11 cellular contexts compared by ENCODE assay signal in genomic region chr10:90779573-90779972, GRCh38.
DNase-seq lines count a peak whose midpoint lies in the region; ATAC-seq and TF ChIP-seq lines count a peak whose summit lies in the region.
"Had no signal": no experiment of that assay in that cellular context is flagged by ENCODE, and none has a peak within 500 bp of the region (broad histone marks: within the 10 kb centered on the region; RNA-seq: fewer than 3 reads in every experiment).

No MANE protein-coding gene starts in this region.

- H3K27me3 ChIP-seq in testis = no peaks in the 10 kb centered on the region
- H3K27me3 ChIP-seq in prostate gland (replicated peaks; ENCODE audit: insufficient read depth) = no peaks in the 10 kb centered on the region

- H3K36me3 Mint-ChIP-seq in activated T-helper 17 cell treated with anti-CD3 and anti-CD28 coated beads, Interleukin-2, amount 50 U/mL, for 72 hours (ENCODE audit: low read depth) = no peaks in the 10 kb centered on the region

- H3K36me3 ChIP-seq in testis (ENCODE audit: low read depth, missing control alignments) (no peaks in the 10 kb centered on the region), prostate gland (no peaks in the 10 kb centered on the region)

- DNase-seq in NCI-H82 (lab: John Stamatoyannopoulos, UW) (peak; percentile 5), NCI-H82 treated with DMSO at 0.1 percent for 48 hours (lab: John Stamatoyannopoulos, UW; ENCODE audit: unreplicated experiment) (no peak), NCI-H69 (lab: John Stamatoyannopoulos, UW) (peak; percentile 0), epithelial cell of proximal tubule (ENCODE audit: low read depth) (no peak), testis (no peak), substantia nigra (lab: John Stamatoyannopoulos, UW) (no peak), prostate gland (ENCODE audit: low spot score) (no peak)
- DNase-seq: activated CD4-positive, alpha-beta T cell treated with anti-CD3 and anti-CD28 coated beads, Interleukin-2, amount 50 U/mL, for 1 hour; aorta; posterior cingulate gyrus had no signal

- H3K27me3 Mint-ChIP-seq in activated T-helper 17 cell treated with anti-CD3 and anti-CD28 coated beads, Interleukin-2, amount 50 U/mL, for 72 hours = peaks cover 18% of the 10 kb centered on the region

- no peak overlapping the region for H3K4me3 Mint-ChIP-seq in activated T-helper 17 cell treated with anti-CD3 and anti-CD28 coated beads, Interleukin-2, amount 50 U/mL, for 72 hours

- no peak for ATAC-seq in activated T-helper 17 cell treated with anti-CD3 and anti-CD28 coated beads, Interleukin-2, amount 50 U/mL, for 72 hours (replicated peaks)

- H3K4me3 ChIP-seq in epithelial cell of proximal tubule (ENCODE audit: low read depth, low read length) (no peak overlapping the region), testis (no peak overlapping the region), prostate gland (no peak overlapping the region)

- intact Hi-C loops in testis (cut with DNase I; ENCODE audit: low total_unique reads) (no loop called here), prostate gland (cut with DNase I) (no loop called here)

- H3K4me1 Mint-ChIP-seq in activated T-helper 17 cell treated with anti-CD3 and anti-CD28 coated beads, Interleukin-2, amount 50 U/mL, for 72 hours = no peaks in the 10 kb centered on the region

- no peak overlapping the region for H3K27ac ChIP-seq in testis
- H3K27ac ChIP-seq in substantia nigra (ENCODE audit: low read depth, low read length, poor library complexity, severe bottlenecking) = no peak overlapping the region
- H3K27ac ChIP-seq in prostate gland = no peak overlapping the region

- H3K27ac Mint-ChIP-seq in activated T-helper 17 cell treated with anti-CD3 and anti-CD28 coated beads, Interleukin-2, amount 50 U/mL, for 72 hours = no peak overlapping the region

- H3K4me1 ChIP-seq in testis (no peaks in the 10 kb centered on the region), prostate gland (replicated peaks) (no peaks in the 10 kb centered on the region)

- WGBS in testis, 2 donors = 64 to 74% methylated on average over 2 of the region's 2 CpGs
- 77% methylated on average over 2 of the region's 2 CpGs for WGBS in prostate gland

- no peaks in the 10 kb centered on the region for H3K9me3 ChIP-seq in testis
- H3K9me3 ChIP-seq in prostate gland = no peaks in the 10 kb centered on the region

- TF ChIP-seq POLR2A in testis (IDR thresholded peaks at IDR 0.05) (no peak), prostate gland (IDR thresholded peaks at IDR 0.05) (no peak)

- peak; percentile 27 for TF ChIP-seq CTCF in epithelial cell of proximal tubule (conservative IDR thresholded peaks at IDR 0.05; ENCODE audit: low read depth, low read length)
- peak in 2 of 3 experiments; percentile 4 to 15 for TF ChIP-seq CTCF in testis (IDR thresholded peaks at IDR 0.05)
- TF ChIP-seq CTCF in prostate gland (IDR thresholded peaks at IDR 0.05) = no peak

- no peaks in the 10 kb centered on the region for H3K9me3 Mint-ChIP-seq in activated T-helper 17 cell treated with anti-CD3 and anti-CD28 coated beads, Interleukin-2, amount 50 U/mL, for 72 hours

Comparison
In these comparisons a context has a peak if more than half of its experiments do, and no peak if none do; other contexts are left out.
1. DNase-seq: peak in NCI-H82 (single experiment) and NCI-H69 (single experiment); none in NCI-H82 treated with DMSO at 0.1 percent for 48 hours (single experiment), epithelial cell of proximal tubule (single experiment), testis (single experiment), substantia nigra (0 of 49) and prostate gland (single experiment).
2. CTCF ChIP-seq: peak in epithelial cell of proximal tubule (single experiment) and testis (2 of 3); none in prostate gland (0 of 4).